ENCODE assay signal across 14 cellular contexts in genomic region chr3:134643150-134643675, GRCh38. TPM values are rescaled to one million over a fixed set of nuclear protein-coding genes. Genes with fewer than 3 reads are reported as not detected.
DNase-seq lines count a peak whose midpoint lies in the region; ATAC-seq and TF ChIP-seq lines count a peak whose summit lies in the region.
"Had no signal": no experiment of that assay in that cellular context is flagged by ENCODE, and none has a peak within 500 bp of the region (broad histone marks: within the 10 kb centered on the region; RNA-seq: fewer than 3 reads in every experiment).

No MANE protein-coding gene starts in this region.

- peak; percentile 22 for DNase-seq in activated CD8-positive, alpha-beta memory T cell treated with anti-CD3 and anti-CD28 coated beads, Interleukin-2, amount 50 U/mL, for 48 hours
- no peak for DNase-seq in activated CD8-positive, alpha-beta memory T cell treated with anti-CD3 and anti-CD28 coated beads, Interleukin-2, amount 10 ng/mL, durations not matched to agents 7 days and 5 days
- DNase-seq in islet precursor cell (peak; percentile 49), osteocyte (ENCODE audit: extremely low spot score, unreplicated experiment) (peak; percentile 70), occipital lobe (lab: John Stamatoyannopoulos, UW) (no peak)
- DNase-seq in activated CD8-positive, alpha-beta T cell treated with anti-CD3 and anti-CD28 coated beads for 36 hours: no peak
- DNase-seq: ACHN; CD4-positive, CD25-positive, alpha-beta regulatory T cell; DMS53; H7 had no signal

- POLR2A ChIA-PET in activated CD8-positive, alpha-beta T cell treated with anti-CD3 and anti-CD28 coated beads for 36 hours (lab: Charles Lee): interaction anchor here (0.6 kb wide), 1 partner anchor 323 kb away, joined by 3 read pairs; no protein-coding TSS in a partner anchor

- CTCF ChIA-PET in activated CD8-positive, alpha-beta memory T cell treated with anti-CD3 and anti-CD28 coated beads, Interleukin-2, amount 10 ng/mL, durations not matched to agents 7 days and 5 days (lab: Charles Lee): interaction anchor here (1.8 kb wide), 1 partner anchor 42 kb away, joined by 5 read pairs; no protein-coding TSS in a partner anchor
- CTCF ChIA-PET in activated CD8-positive, alpha-beta T cell treated with anti-CD3 and anti-CD28 coated beads for 36 hours (lab: Charles Lee): no interaction called here

- intact Hi-C loops in activated CD8-positive, alpha-beta T cell treated with anti-CD3 and anti-CD28 coated beads for 36 hours (cut with micrococcal nuclease): no loop called here

- no peak for ATAC-seq in activated CD8-positive, alpha-beta memory T cell treated with anti-CD3 and anti-CD28 coated beads, Interleukin-2, amount 10 ng/mL, durations not matched to agents 7 days and 5 days
- ATAC-seq in activated CD8-positive, alpha-beta T cell treated with anti-CD3 and anti-CD28 coated beads for 36 hours: no peak
- no peak for ATAC-seq in GM19328 (IDR thresholded peaks at IDR 0.05; ENCODE audit: unreplicated experiment)
- ATAC-seq: GM23338 had no signal

- H3K36me3 Mint-ChIP-seq in activated CD8-positive, alpha-beta memory T cell treated with anti-CD3 and anti-CD28 coated beads, Interleukin-2, amount 10 ng/mL, durations not matched to agents 7 days and 5 days: no peaks in the 10 kb centered on the region
- no peaks in the 10 kb centered on the region for H3K36me3 Mint-ChIP-seq in osteocyte (ENCODE audit: unreplicated experiment)
- no peaks in the 10 kb centered on the region for H3K36me3 Mint-ChIP-seq in activated CD8-positive, alpha-beta T cell treated with anti-CD3 and anti-CD28 coated beads for 36 hours (ENCODE audit: low read depth)
- H3K36me3 Mint-ChIP-seq: CD4-positive, CD25-positive, alpha-beta regulatory T cell had no signal

- H3K9me3 Mint-ChIP-seq in activated CD8-positive, alpha-beta memory T cell treated with anti-CD3 and anti-CD28 coated beads, Interleukin-2, amount 10 ng/mL, durations not matched to agents 7 days and 5 days (ENCODE audit: low read depth): no peaks in the 10 kb centered on the region
- H3K9me3 Mint-ChIP-seq in osteocyte (ENCODE audit: unreplicated experiment): no peaks in the 10 kb centered on the region
- H3K9me3 Mint-ChIP-seq in activated CD8-positive, alpha-beta T cell treated with anti-CD3 and anti-CD28 coated beads for 36 hours: no peaks in the 10 kb centered on the region
- H3K9me3 Mint-ChIP-seq: GM23338 had no signal

- TF ChIP-seq CTCF in osteocyte (IDR thresholded peaks at IDR 0.05): no peak
- TF ChIP-seq CTCF in activated CD8-positive, alpha-beta T cell treated with anti-CD3 and anti-CD28 coated beads for 36 hours (IDR thresholded peaks at IDR 0.05): no peak

- no peak overlapping the region for H3K27ac Mint-ChIP-seq in activated CD8-positive, alpha-beta memory T cell treated with anti-CD3 and anti-CD28 coated beads, Interleukin-2, amount 10 ng/mL, durations not matched to agents 7 days and 5 days
- H3K27ac Mint-ChIP-seq in osteocyte (ENCODE audit: unreplicated experiment): no peak overlapping the region
- no peak overlapping the region for H3K27ac Mint-ChIP-seq in activated CD8-positive, alpha-beta T cell treated with anti-CD3 and anti-CD28 coated beads for 36 hours
- H3K27ac Mint-ChIP-seq: CD4-positive, CD25-positive, alpha-beta regulatory T cell; GM23338 had no signal

- H3K4me1 Mint-ChIP-seq in activated CD8-positive, alpha-beta memory T cell treated with anti-CD3 and anti-CD28 coated beads, Interleukin-2, amount 10 ng/mL, durations not matched to agents 7 days and 5 days: no peaks in the 10 kb centered on the region
- H3K4me1 Mint-ChIP-seq in osteocyte (ENCODE audit: unreplicated experiment): no peaks in the 10 kb centered on the region
- no peaks in the 10 kb centered on the region for H3K4me1 Mint-ChIP-seq in activated CD8-positive, alpha-beta T cell treated with anti-CD3 and anti-CD28 coated beads for 36 hours (ENCODE audit: low read depth)
- H3K4me1 Mint-ChIP-seq: CD4-positive, CD25-positive, alpha-beta regulatory T cell had no signal

- no peak overlapping the region for H3K4me3 Mint-ChIP-seq in activated CD8-positive, alpha-beta memory T cell treated with anti-CD3 and anti-CD28 coated beads, Interleukin-2, amount 10 ng/mL, durations not matched to agents 7 days and 5 days
- H3K4me3 Mint-ChIP-seq in osteocyte (ENCODE audit: unreplicated experiment): no peak overlapping the region
- no peak overlapping the region for H3K4me3 Mint-ChIP-seq in activated CD8-positive, alpha-beta T cell treated with anti-CD3 and anti-CD28 coated beads for 36 hours
- H3K4me3 Mint-ChIP-seq: CD4-positive, CD25-positive, alpha-beta regulatory T cell; GM23338 had no signal

- H3K27me3 Mint-ChIP-seq in activated CD8-positive, alpha-beta memory T cell treated with anti-CD3 and anti-CD28 coated beads, Interleukin-2, amount 10 ng/mL, durations not matched to agents 7 days and 5 days: peaks cover 4% of the 10 kb centered on the region
- H3K27me3 Mint-ChIP-seq in osteocyte (ENCODE audit: unreplicated experiment): peaks cover 3% of the 10 kb centered on the region
- H3K27me3 Mint-ChIP-seq in activated CD8-positive, alpha-beta T cell treated with anti-CD3 and anti-CD28 coated beads for 36 hours: peaks cover 2% of the 10 kb centered on the region

RNA-seq across cellular contexts. Expression of gene KY, which starts 7.6 kb away (rescaled TPM):
- total RNA-seq in activated CD8-positive, alpha-beta memory T cell treated with anti-CD3 and anti-CD28 coated beads, Interleukin-2, amount 10 ng/mL, durations not matched to agents 7 days and 5 days: not detected
- total RNA-seq in osteocyte: not detected in 2 replicates
- total RNA-seq in occipital lobe: 0.62 TPM
- total RNA-seq in activated CD8-positive, alpha-beta T cell treated with anti-CD3 and anti-CD28 coated beads for 36 hours: not detected
- total RNA-seq: A172; CD4-positive, CD25-positive, alpha-beta regulatory T cell; GM23338; HT-29 had no signal

Comparison
In these comparisons a context has a peak if more than half of its experiments do, and no peak if none do; other contexts are left out.
1. DNase-seq: peak in activated CD8-positive, alpha-beta memory T cell treated with anti-CD3 and anti-CD28 coated beads, Interleukin-2, amount 50 U/mL, for 48 hours (single experiment), islet precursor cell (single experiment) and osteocyte (single experiment); none in activated CD8-positive, alpha-beta memory T cell treated with anti-CD3 and anti-CD28 coated beads, Interleukin-2, amount 10 ng/mL, durations not matched to agents 7 days and 5 days (single experiment), occipital lobe (single experiment) and activated CD8-positive, alpha-beta T cell treated with anti-CD3 and anti-CD28 coated beads for 36 hours (single experiment).